1 cellular context compared by ENCODE assay signal in the genomic region with DNA sequence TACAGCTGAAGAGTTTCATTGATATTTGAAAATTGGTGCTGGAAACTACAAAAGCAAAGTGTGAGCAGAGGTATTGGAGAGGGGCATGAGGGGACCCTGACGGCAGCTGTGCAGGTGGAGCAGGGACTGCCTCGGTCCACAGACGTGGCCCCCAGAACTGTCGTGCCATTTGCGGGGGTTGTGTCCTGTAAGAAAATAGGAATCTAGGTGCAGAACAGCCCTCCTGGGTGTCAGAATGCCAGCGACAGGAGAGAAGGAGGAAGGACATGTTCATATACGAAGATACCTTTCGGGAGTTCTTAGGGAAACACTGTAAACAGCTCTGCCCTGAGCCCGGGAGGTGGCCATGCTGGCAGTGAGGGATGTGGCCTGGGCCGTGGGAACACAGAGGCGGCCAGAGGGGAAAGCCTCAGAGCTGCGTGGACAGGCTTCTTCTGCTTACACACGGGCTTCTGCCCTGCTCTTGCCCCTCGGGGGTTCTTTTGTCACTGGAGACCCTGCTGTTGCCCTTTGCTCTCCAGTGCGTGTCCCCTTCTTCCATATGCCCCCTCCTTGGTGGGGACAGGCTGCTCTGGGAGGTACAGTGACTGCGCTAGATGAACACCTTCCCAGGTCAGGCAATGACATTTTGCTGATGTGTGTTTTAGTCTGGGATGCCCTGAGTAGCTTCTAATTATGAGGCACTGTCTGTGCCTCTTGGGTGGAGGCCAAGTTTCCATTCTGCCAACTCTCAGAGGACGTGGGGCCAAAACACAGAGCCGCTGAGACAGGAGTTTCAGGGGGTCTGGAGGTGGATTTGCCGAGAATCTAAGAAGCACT.
TF ChIP-seq lines count a peak whose summit lies in the region.

No MANE protein-coding gene starts in this region.

TF ChIP-seq in K562, 482 proteins besides CTCF, POLR2A, EP300 and RAD21 (continued from another document and continues in another):
- TF ChIP-seq PBX2 (CRISPR knock-in tag; IDR thresholded peaks at IDR 0.05; ENCODE audit: low read depth): no peak
- peak; percentile 9; the same call in 1 of the 2 replicates for TF ChIP-seq PBX2 (tag; conservative IDR thresholded peaks at IDR 0.05; ENCODE audit: low read depth)
- TF ChIP-seq MNT (conservative IDR thresholded peaks at IDR 0.05): peak in 1 of 2 experiments; percentile 52; a peak in 3 of 4 replicates
- peak; percentile 65; the same call in 1 of the 2 replicates for TF ChIP-seq FOXK1 (CRISPR knock-in tag; IDR thresholded peaks at IDR 0.05; ENCODE audit: borderline replicate concordance)
- peak; percentile 39; the same call in 1 of the 2 replicates for TF ChIP-seq ZBTB7A (IDR thresholded peaks at IDR 0.05; ENCODE audit: borderline replicate concordance, control insufficient read depth, low read depth, low read length)
- peak; percentile 74 for TF ChIP-seq RBFOX2 (IDR thresholded peaks at IDR 0.05; ENCODE audit: low read depth, low read length)
- TF ChIP-seq TBL1XR1 (IDR thresholded peaks at IDR 0.05; ENCODE audit: low read length in 2 of 2): no peak
- TF ChIP-seq ATF7 (IDR thresholded peaks at IDR 0.05): 0 out of 2 replicates have a peak, but pooled peaks have one; percentile 52
- TF ChIP-seq ZBTB1 (CRISPR knock-in tag; IDR thresholded peaks at IDR 0.05; ENCODE audit: borderline replicate concordance, low read depth): 0 out of 2 replicates have a peak, but pooled peaks have one; percentile 35
- TF ChIP-seq JUN (IDR thresholded peaks at IDR 0.05; ENCODE audit: borderline replicate concordance, low read depth, low read length): 0 out of 2 replicates have a peak, but pooled peaks have one; percentile 10
- TF ChIP-seq JUN (CRISPR knock-in tag; IDR thresholded peaks at IDR 0.05; ENCODE audit: borderline replicate concordance): no peak
- peak; percentile 34; the same call in 1 of the 2 replicates for TF ChIP-seq TOE1 (IDR thresholded peaks at IDR 0.05; ENCODE audit: borderline replicate concordance)
- TF ChIP-seq TOE1 (CRISPR knock-in tag; IDR thresholded peaks at IDR 0.05; ENCODE audit: borderline replicate concordance, low read depth): no peak
- TF ChIP-seq LCOR (CRISPR knock-in tag; IDR thresholded peaks at IDR 0.05): peak; percentile 62
- no peak for TF ChIP-seq SPI1 (IDR thresholded peaks at IDR 0.05; ENCODE audit: borderline replicate concordance, low read depth, low read length)
- 0 out of 2 replicates have a peak, but pooled peaks have one; percentile 18 for TF ChIP-seq E2F3 (CRISPR knock-in tag; IDR thresholded peaks at IDR 0.05)
- no peak for TF ChIP-seq HES1 (IDR thresholded peaks at IDR 0.05; ENCODE audit: low read depth)
- TF ChIP-seq ATF1 (CRISPR knock-in tag; IDR thresholded peaks at IDR 0.05): no peak
- peak; percentile 39; the same call in 1 of the 2 replicates for TF ChIP-seq ATF1 (tag; IDR thresholded peaks at IDR 0.05)
- TF ChIP-seq ERF (CRISPR knock-in tag; IDR thresholded peaks at IDR 0.05): peak; percentile 69; the same call in 1 of the 2 replicates
- TF ChIP-seq SMAD4 (CRISPR knock-in tag; conservative IDR thresholded peaks at IDR 0.05): 0 out of 2 replicates have a peak, but pooled peaks have one; percentile 56
- TF ChIP-seq ZNF644 (tag; IDR thresholded peaks at IDR 0.05; ENCODE audit: low read depth): peak; percentile 43
- TF ChIP-seq TAF9B (IDR thresholded peaks at IDR 0.05; ENCODE audit: partially characterized antibody): peak; percentile 28
- TF ChIP-seq TFE3 (CRISPR knock-in tag; IDR thresholded peaks at IDR 0.05): peak; percentile 4; the same call in 1 of the 2 replicates
- TF ChIP-seq CTBP1 (IDR thresholded peaks at IDR 0.05; ENCODE audit: borderline replicate concordance): peak; percentile 36; the same call in 1 of the 2 replicates
- TF ChIP-seq CREB3L1 (IDR thresholded peaks at IDR 0.05; ENCODE audit: borderline replicate concordance, low read depth): peak; percentile 48; the same call in 1 of the 2 replicates
- 0 out of 2 replicates have a peak, but pooled peaks have one; percentile 3 for TF ChIP-seq ZNF41 (CRISPR knock-in tag; conservative IDR thresholded peaks at IDR 0.05)
- peak; percentile 84 for TF ChIP-seq ZBTB9 (CRISPR knock-in tag; IDR thresholded peaks at IDR 0.05)
- TF ChIP-seq U2AF2 (optimal IDR thresholded peaks at IDR 0.05; ENCODE audit: low read depth, low read length): no peak
- TF ChIP-seq, protein P1, sequence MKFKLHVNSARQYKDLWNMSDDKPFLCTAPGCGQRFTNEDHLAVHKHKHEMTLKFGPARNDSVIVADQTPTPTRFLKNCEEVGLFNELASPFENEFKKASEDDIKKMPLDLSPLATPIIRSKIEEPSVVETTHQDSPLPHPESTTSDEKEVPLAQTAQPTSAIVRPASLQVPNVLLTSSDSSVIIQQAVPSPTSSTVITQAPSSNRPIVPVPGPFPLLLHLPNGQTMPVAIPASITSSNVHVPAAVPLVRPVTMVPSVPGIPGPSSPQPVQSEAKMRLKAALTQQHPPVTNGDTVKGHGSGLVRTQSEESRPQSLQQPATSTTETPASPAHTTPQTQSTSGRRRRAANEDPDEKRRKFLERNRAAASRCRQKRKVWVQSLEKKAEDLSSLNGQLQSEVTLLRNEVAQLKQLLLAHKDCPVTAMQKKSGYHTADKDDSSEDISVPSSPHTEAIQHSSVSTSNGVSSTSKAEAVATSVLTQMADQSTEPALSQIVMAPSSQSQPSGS (CRISPR knock-in tag; IDR thresholded peaks at IDR 0.05): no peak
- peak; percentile 48; the same call in 1 of the 2 replicates for TF ChIP-seq DDX20 (tag; IDR thresholded peaks at IDR 0.05; ENCODE audit: low read depth)
- no peak for TF ChIP-seq NR1H2 (CRISPR knock-in tag; IDR thresholded peaks at IDR 0.05)
- TF ChIP-seq ZNF766 (CRISPR knock-in tag; conservative IDR thresholded peaks at IDR 0.05): peak; percentile 50
- TF ChIP-seq GATA2 (CRISPR knock-in tag; IDR thresholded peaks at IDR 0.05): no peak
- 0 out of 2 replicates have a peak, but pooled peaks have one; percentile 35 for TF ChIP-seq HSF4 (CRISPR knock-in tag; IDR thresholded peaks at IDR 0.05; ENCODE audit: borderline replicate concordance)
- TF ChIP-seq RNF219 (CRISPR knock-in tag; IDR thresholded peaks at IDR 0.05): no peak
- peak; percentile 60; the same call in 1 of the 2 replicates for TF ChIP-seq HDAC8 (tag; IDR thresholded peaks at IDR 0.05)
- TF ChIP-seq, protein P2, sequence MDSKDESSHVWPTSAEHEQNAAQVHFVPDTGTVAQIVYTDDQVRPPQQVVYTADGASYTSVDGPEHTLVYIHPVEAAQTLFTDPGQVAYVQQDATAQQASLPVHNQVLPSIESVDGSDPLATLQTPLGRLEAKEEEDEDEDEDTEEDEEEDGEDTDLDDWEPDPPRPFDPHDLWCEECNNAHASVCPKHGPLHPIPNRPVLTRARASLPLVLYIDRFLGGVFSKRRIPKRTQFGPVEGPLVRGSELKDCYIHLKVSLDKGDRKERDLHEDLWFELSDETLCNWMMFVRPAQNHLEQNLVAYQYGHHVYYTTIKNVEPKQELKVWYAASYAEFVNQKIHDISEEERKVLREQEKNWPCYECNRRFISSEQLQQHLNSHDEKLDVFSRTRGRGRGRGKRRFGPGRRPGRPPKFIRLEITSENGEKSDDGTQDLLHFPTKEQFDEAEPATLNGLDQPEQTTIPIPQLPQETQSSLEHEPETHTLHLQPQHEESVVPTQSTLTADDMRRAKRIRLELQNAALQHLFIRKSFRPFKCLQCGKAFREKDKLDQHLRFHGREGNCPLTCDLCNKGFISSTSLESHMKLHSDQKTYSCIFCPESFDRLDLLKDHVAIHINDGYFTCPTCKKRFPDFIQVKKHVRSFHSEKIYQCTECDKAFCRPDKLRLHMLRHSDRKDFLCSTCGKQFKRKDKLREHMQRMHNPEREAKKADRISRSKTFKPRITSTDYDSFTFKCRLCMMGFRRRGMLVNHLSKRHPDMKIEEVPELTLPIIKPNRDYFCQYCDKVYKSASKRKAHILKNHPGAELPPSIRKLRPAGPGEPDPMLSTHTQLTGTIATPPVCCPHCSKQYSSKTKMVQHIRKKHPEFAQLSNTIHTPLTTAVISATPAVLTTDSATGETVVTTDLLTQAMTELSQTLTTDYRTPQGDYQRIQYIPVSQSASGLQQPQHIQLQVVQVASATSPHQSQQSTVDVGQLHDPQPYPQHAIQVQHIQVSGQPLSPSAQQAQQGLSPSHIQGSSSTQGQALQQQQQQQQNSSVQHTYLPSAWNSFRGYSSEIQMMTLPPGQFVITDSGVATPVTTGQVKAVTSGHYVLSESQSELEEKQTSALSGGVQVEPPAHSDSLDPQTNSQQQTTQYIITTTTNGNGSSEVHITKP (IDR thresholded peaks at IDR 0.05; ENCODE audit: partially characterized antibody): no peak
- TF ChIP-seq CXXC5 (CRISPR knock-in tag; IDR thresholded peaks at IDR 0.05): peak; percentile 37
- peak; percentile 22 for TF ChIP-seq FOXJ2 (tag; IDR thresholded peaks at IDR 0.05)
